Comparison of ENCODE assay signal across 6 cellular contexts in genomic region chr1:1325288-1326074, GRCh38. TPM values are rescaled to one million over a fixed set of nuclear protein-coding genes. Genes with fewer than 3 reads are reported as not detected.
DNase-seq lines count a peak whose midpoint lies in the region; ATAC-seq and TF ChIP-seq lines count a peak whose summit lies in the region.

No MANE protein-coding gene starts in this region.

- peaks cover 3% of the 10 kb centered on the region for H3K36me3 ChIP-seq in MG63
- H3K36me3 ChIP-seq in effector memory CD4-positive, alpha-beta T cell (ENCODE audit: control insufficient read depth, insufficient read depth, low read length) = peaks cover 23% of the 10 kb centered on the region

- peak overlapping the region; percentile 99 for H3K4me3 ChIP-seq in MG63
- H3K4me3 ChIP-seq in effector memory CD4-positive, alpha-beta T cell (ENCODE audit: insufficient read depth, low read depth, low read length, poor library complexity, severe bottlenecking) = peak overlapping the region; percentile 78
- peak overlapping the region; percentile 94 for H3K4me3 ChIP-seq in skeletal muscle cell (ENCODE audit: low read depth, low read length)

- TF ChIP-seq POLR2A in GM18505 (IDR thresholded peaks at IDR 0.05; ENCODE audit: borderline replicate concordance, extremely low read depth, insufficient read depth, insufficient read length) = no peak

- H3K27me3 ChIP-seq in MG63 = no peaks in the 10 kb centered on the region
- H3K27me3 ChIP-seq in effector memory CD4-positive, alpha-beta T cell (replicated peaks; ENCODE audit: control insufficient read depth, insufficient read depth, low read length, poor library complexity, severe bottlenecking) = no peaks in the 10 kb centered on the region

- H3K4me1 ChIP-seq in effector memory CD4-positive, alpha-beta T cell (ENCODE audit: control insufficient read depth, insufficient read depth, low read length, poor library complexity, severe bottlenecking) = peaks cover 34% of the 10 kb centered on the region

- DNase-seq in MG63 = no peak
- no peak for DNase-seq in effector memory CD4-positive, alpha-beta T cell
- no peak for DNase-seq in skeletal muscle cell (ENCODE audit: low read depth)
- DNase-seq in stimulated activated CD4-positive, alpha-beta T cell treated with anti-CD3 and anti-CD28 coated beads, Interleukin-4, amount 100 ng/mL, for 4 hours = no peak

- ATAC-seq in GM18505 (IDR thresholded peaks at IDR 0.05; ENCODE audit: unreplicated experiment) (no peak), GM18909 (IDR thresholded peaks at IDR 0.05; ENCODE audit: poor library complexity, unreplicated experiment) (no peak)

- no peaks in the 10 kb centered on the region for H3K9me3 ChIP-seq in MG63
- H3K9me3 ChIP-seq in effector memory CD4-positive, alpha-beta T cell (ENCODE audit: control insufficient read depth, low read length) = no peaks in the 10 kb centered on the region

- H3K27ac ChIP-seq in effector memory CD4-positive, alpha-beta T cell (ENCODE audit: insufficient read depth, low read length, poor library complexity, severe bottlenecking) = peak overlapping the region; percentile 72

RNA-seq across cellular contexts. Expression of gene CPTP, which starts 0.9 kb away (rescaled TPM):
- 18.1 and 31.1 TPM in 2 replicates for total RNA-seq in MG63 (2014; rRNA removed; shearing (Covaris generic); ENCODE audit: low replicate concordance)

RNA-seq across cellular contexts. Expression of gene INTS11, which starts 1.0 kb away (rescaled TPM):
- total RNA-seq in MG63 (2014; rRNA removed; shearing (Covaris generic); ENCODE audit: low replicate concordance) = 55.9 and 70.5 TPM in 2 replicates

RNA-seq across cellular contexts. Expression of gene TAS1R3, which starts 5.6 kb away (rescaled TPM):
- total RNA-seq in MG63 (2014; rRNA removed; shearing (Covaris generic); ENCODE audit: low replicate concordance) = not detected in 2 replicates

RNA-seq across cellular contexts. Expression of gene PUSL1, which starts 17.1 kb away (rescaled TPM):
- 46.7 and 53.3 TPM in 2 replicates for total RNA-seq in MG63 (2014; rRNA removed; shearing (Covaris generic); ENCODE audit: low replicate concordance)

RNA-seq across cellular contexts. Expression of gene ACAP3, which starts 17.8 kb away (rescaled TPM):
- 20.0 and 24.2 TPM in 2 replicates for total RNA-seq in MG63 (2014; rRNA removed; shearing (Covaris generic); ENCODE audit: low replicate concordance)
